In the genomic region with DNA sequence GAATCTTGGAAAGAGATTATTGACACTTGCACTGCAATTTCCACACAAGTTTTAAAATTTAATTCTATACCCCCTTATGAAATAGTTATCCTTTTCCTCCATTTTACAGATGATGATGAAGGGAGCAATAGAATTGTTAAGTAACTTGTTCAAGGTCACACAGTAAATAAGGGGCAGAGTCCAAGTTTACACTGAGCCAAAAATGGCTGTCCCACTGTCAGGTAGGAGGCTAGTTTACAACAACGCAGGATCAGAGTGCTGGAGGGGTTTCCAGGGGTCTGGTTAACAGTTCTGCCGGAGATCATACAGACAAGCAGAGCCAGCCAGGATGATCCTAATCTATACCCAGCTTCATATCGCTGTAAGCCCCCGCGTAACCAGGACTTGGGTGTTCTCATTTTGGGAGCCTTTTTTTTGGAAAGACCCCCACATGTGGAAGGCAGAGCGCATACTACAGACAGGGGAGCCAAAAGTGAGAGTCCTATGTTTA, we compare ENCODE assay signal across 8 cellular contexts. TPM values are rescaled to one million over a fixed set of nuclear protein-coding genes. Genes with fewer than 3 reads are reported as not detected.
DNase-seq lines count a peak whose midpoint lies in the region; ATAC-seq, FAIRE-seq and TF ChIP-seq lines count a peak whose summit lies in the region.

No MANE protein-coding gene starts in this region.

- H3K27me3 Mint-ChIP-seq in activated CD4-positive, alpha-beta memory T cell treated with anti-CD3 and anti-CD28 coated beads, Interleukin-2, amount 10 ng/mL, durations not matched to agents 7 days and 5 days = peaks cover 73% of the 10 kb centered on the region
- peaks cover 69% of the 10 kb centered on the region for H3K27me3 Mint-ChIP-seq in activated CD4-positive, alpha-beta memory T cell treated with anti-CD3 and anti-CD28 coated beads for 36 hours

- no peaks in the 10 kb centered on the region for H3K36me3 Mint-ChIP-seq in activated CD4-positive, alpha-beta memory T cell treated with anti-CD3 and anti-CD28 coated beads, Interleukin-2, amount 10 ng/mL, durations not matched to agents 7 days and 5 days (ENCODE audit: low read depth)
- no peaks in the 10 kb centered on the region for H3K36me3 Mint-ChIP-seq in activated CD4-positive, alpha-beta memory T cell treated with anti-CD3 and anti-CD28 coated beads for 36 hours

- H3K27ac ChIP-seq in K562 (ENCODE audit: extremely low read depth, low read depth, low read length) (no peak overlapping the region), HepG2 (ENCODE audit: extremely low read length, insufficient read depth, low read length) (no peak overlapping the region), testis (peak overlapping the region in 1 of 2 donors; percentile 81)

- BruUV-seq in K562 (replicated peaks; lab: Mats Ljungman, UMichigan) = no TSS peak
- BruUV-seq in HepG2 (replicated peaks; lab: Mats Ljungman, UMichigan) = no TSS peak

- FAIRE-seq in K562 (lab: Jason Lieb, UNC) (no peak), HepG2 (lab: Jason Lieb, UNC) (no peak)

- peak overlapping the region; percentile 3 for H3K4me3 Mint-ChIP-seq in activated CD4-positive, alpha-beta memory T cell treated with anti-CD3 and anti-CD28 coated beads, Interleukin-2, amount 10 ng/mL, durations not matched to agents 7 days and 5 days
- no peak overlapping the region for H3K4me3 Mint-ChIP-seq in activated CD4-positive, alpha-beta memory T cell treated with anti-CD3 and anti-CD28 coated beads for 36 hours

- H3K4me1 ChIP-seq in K562 (replicated peaks in 1 of 2; ENCODE audit: control insufficient read depth in 2 of 2, insufficient read depth in 2 of 2, low read length in 2 of 2) (peaks cover 4 to 31% of the 10 kb centered on the region in 2 experiments; a peak in 4 of 5 replicates), HepG2 (ENCODE audit: insufficient read depth, low read length) (peaks cover 29% of the 10 kb centered on the region), testis (peaks cover 18% of the 10 kb centered on the region)

- H3K79me2 ChIP-seq in K562 (ENCODE audit: control insufficient read depth, insufficient read depth, low read length) (no peaks in the 10 kb centered on the region), HepG2 (ENCODE audit: insufficient read depth, low read length) (no peaks in the 10 kb centered on the region)

- H3K4me1 Mint-ChIP-seq in activated CD4-positive, alpha-beta memory T cell treated with anti-CD3 and anti-CD28 coated beads, Interleukin-2, amount 10 ng/mL, durations not matched to agents 7 days and 5 days = no peaks in the 10 kb centered on the region
- peaks cover 8% of the 10 kb centered on the region for H3K4me1 Mint-ChIP-seq in activated CD4-positive, alpha-beta memory T cell treated with anti-CD3 and anti-CD28 coated beads for 36 hours (ENCODE audit: low read depth)

- H3K27ac Mint-ChIP-seq in activated CD4-positive, alpha-beta memory T cell treated with anti-CD3 and anti-CD28 coated beads, Interleukin-2, amount 10 ng/mL, durations not matched to agents 7 days and 5 days = no peak overlapping the region
- H3K27ac Mint-ChIP-seq in activated CD4-positive, alpha-beta memory T cell treated with anti-CD3 and anti-CD28 coated beads for 36 hours = no peak overlapping the region

- H3K4me2 ChIP-seq in K562 (ENCODE audit: insufficient read depth, low read length) (peak overlapping the region; percentile 54; the same call in 1 of the 2 replicates), HepG2 (ENCODE audit: low read depth, low read length) (peak overlapping the region; percentile 72)

- no peaks in the 10 kb centered on the region for H3K9me3 Mint-ChIP-seq in activated CD4-positive, alpha-beta memory T cell treated with anti-CD3 and anti-CD28 coated beads, Interleukin-2, amount 10 ng/mL, durations not matched to agents 7 days and 5 days
- no peaks in the 10 kb centered on the region for H3K9me3 Mint-ChIP-seq in activated CD4-positive, alpha-beta memory T cell treated with anti-CD3 and anti-CD28 coated beads for 36 hours

- no peaks in the 10 kb centered on the region for H3K9me3 ChIP-seq in K562 (replicated peaks; ENCODE audit: control insufficient read depth, insufficient read depth, low read depth, low read length)
- no peaks in the 10 kb centered on the region for H3K9me3 ChIP-seq in HepG2 (ENCODE audit: low read length)
- no peaks in the 10 kb centered on the region for H3K9me3 ChIP-seq in testis

- H3K27me3 ChIP-seq in K562 (ENCODE audit: control insufficient read depth in 2 of 2, insufficient read depth in 2 of 2, low read length in 2 of 2) (peaks cover 26 to 71% of the 10 kb centered on the region in 2 experiments; a peak in 4 of 5 replicates), HepG2 (ENCODE audit: control insufficient read depth in 1 of 2, insufficient read depth in 2 of 2, low read length in 2 of 2) (peaks cover 16 to 71% of the 10 kb centered on the region in 2 experiments), testis (no peaks in the 10 kb centered on the region)

- intact Hi-C loops in activated CD4-positive, alpha-beta memory T cell treated with anti-CD3 and anti-CD28 coated beads for 36 hours (cut with micrococcal nuclease) = no loop called here
- intact Hi-C loops in K562 (cut with micrococcal nuclease) (loop anchor here (2.0 kb wide), 1 partner anchor 55 kb away; no protein-coding TSS in a partner anchor), HepG2 (cut with micrococcal nuclease; ENCODE audit: unreplicated experiment) (loop anchor here (10.0 kb wide), 1 partner anchor 287 kb away; no protein-coding TSS in a partner anchor), testis (cut with DNase I; ENCODE audit: low total_unique reads) (loop anchor here (10.0 kb wide), 1 partner anchor 53 kb away; no protein-coding TSS in a partner anchor)

- H3K9me1 ChIP-seq in K562 (ENCODE audit: control insufficient read depth, insufficient read depth, low read length) = no peaks in the 10 kb centered on the region

- in situ Hi-C loops in K562 (cut with MboI) (no loop called here), HepG2 (cut with HindIII; ENCODE audit: extremely low pct_ligation_motif_present, low pct_unique_long_range_greater_than_20kb) (no loop called here)

- no peak for DNase-seq in activated CD4-positive, alpha-beta memory T cell treated with anti-CD3 and anti-CD28 coated beads, Interleukin-2, amount 10 ng/mL, durations not matched to agents 7 days and 5 days
- DNase-seq in activated CD4-positive, alpha-beta memory T cell treated with anti-CD3 and anti-CD28 coated beads for 36 hours = no peak
- DNase-seq in K562 (ENCODE audit: extremely low read depth in 1 of 4, low spot score in 3 of 4) = no peak
- DNase-seq in HepG2 (ENCODE audit: low spot score) = peak; percentile 35
- DNase-seq in testis = no peak
- DNase-seq in RPMI8226 = no peak
- DNase-seq in activated naive CD4-positive, alpha-beta T cell (lab: John Stamatoyannopoulos, UW) = no peak

- no peak for ATAC-seq in K562
- no peak for ATAC-seq in HepG2
- ATAC-seq in HG03159 (IDR thresholded peaks at IDR 0.05; ENCODE audit: unreplicated experiment) = no peak

- WGBS in K562 (ENCODE audit: insufficient coverage, low coverage, missing lambda C conversion rate) = 5% methylated on average over 6 of the region's 6 CpGs
- WGBS in HepG2 (ENCODE audit: low lambda C conversion rate) = 38% methylated on average over 6 of the region's 6 CpGs
- 3 to 6% methylated on average over 6 of the region's 6 CpGs for WGBS in testis, 2 donors

- TF ChIP-seq CTCF in K562 (IDR thresholded peaks at IDR 0.05 in 2 of 3, conservative IDR thresholded peaks at IDR 0.05 in 1 of 3; ENCODE audit: insufficient read depth in 2 of 3, low read depth in 1 of 3, low read length in 3 of 3) (no peak), HepG2 (CRISPR knock-in tag; IDR thresholded peaks at IDR 0.05) (no peak), testis (IDR thresholded peaks at IDR 0.05) (no peak)

- no peaks in the 10 kb centered on the region for H3K36me3 ChIP-seq in K562 (ENCODE audit: control insufficient read depth, insufficient read depth, low read length)
- no peaks in the 10 kb centered on the region for H3K36me3 ChIP-seq in HepG2 (replicated peaks in 1 of 2; ENCODE audit: control insufficient read depth in 1 of 2, insufficient read depth in 2 of 2, low read length in 2 of 2)
- H3K36me3 ChIP-seq in testis (ENCODE audit: low read depth, missing control alignments) = no peaks in the 10 kb centered on the region

- no peak for TF ChIP-seq RAD21 in K562 (CRISPR knock-in tag; conservative IDR thresholded peaks at IDR 0.05 in 1 of 2, IDR thresholded peaks at IDR 0.05 in 1 of 2)
- TF ChIP-seq RAD21 in HepG2 (CRISPR knock-in tag; IDR thresholded peaks at IDR 0.05) = no peak

- POLR2A ChIA-PET in activated CD4-positive, alpha-beta memory T cell treated with anti-CD3 and anti-CD28 coated beads, Interleukin-2, amount 10 ng/mL, durations not matched to agents 7 days and 5 days (lab: Charles Lee) = no interaction called here
- POLR2A ChIA-PET in activated CD4-positive, alpha-beta memory T cell treated with anti-CD3 and anti-CD28 coated beads for 36 hours (lab: Charles Lee) = no interaction called here
- POLR2A ChIA-PET in K562 (lab: Yijun Ruan, JAX) (interaction anchor here (0.6 to 1.0 kb wide), 3 partner anchors 21 to 713 kb away, joined by 3 to 4 read pairs (median 3); no protein-coding TSS in a partner anchor), HepG2 (lab: Yijun Ruan, JAX) (no interaction called here)

- CTCF ChIA-PET in activated CD4-positive, alpha-beta memory T cell treated with anti-CD3 and anti-CD28 coated beads, Interleukin-2, amount 10 ng/mL, durations not matched to agents 7 days and 5 days (lab: Charles Lee) = no interaction called here
- CTCF ChIA-PET in activated CD4-positive, alpha-beta memory T cell treated with anti-CD3 and anti-CD28 coated beads for 36 hours (lab: Charles Lee) = interaction anchor here (0.8 to 1.0 kb wide), 2 partner anchors 287 to 685 kb away, joined by 3 read pairs; no protein-coding TSS in a partner anchor
- CTCF ChIA-PET in K562 (lab: Yijun Ruan, JAX; ENCODE audit: low intra/inter-chr PET ratio) = interaction anchor here (1.6 kb wide), 1 partner anchor 59 kb away, joined by 4 read pairs; no protein-coding TSS in a partner anchor
- CTCF ChIA-PET in HepG2 (lab: Yijun Ruan, JAX; ENCODE audit: low intra/inter-chr PET ratio, low total read pairs) = no interaction called here

- H2AFZ ChIP-seq in K562 (ENCODE audit: low read depth, low read length) (peak overlapping the region; percentile 48), HepG2 (ENCODE audit: low read length) (no peak overlapping the region)

- H3K4me3 ChIP-seq in K562 = peak overlapping the region; percentile 53
- peak overlapping the region; percentile 23 to 55 (median 47); a peak in 5 of 6 replicates for H3K4me3 ChIP-seq in HepG2 (replicated peaks in 1 of 3; ENCODE audit: insufficient read depth in 1 of 3, low read depth in 2 of 3, low read length in 3 of 3)
- peak overlapping the region; percentile 70 to 79 for H3K4me3 ChIP-seq in testis

- TF ChIP-seq EP300 in K562 (IDR thresholded peaks at IDR 0.05; ENCODE audit: low read length) (no peak), HepG2 (IDR thresholded peaks at IDR 0.05; ENCODE audit: low read depth in 2 of 2, low read length in 2 of 2) (no peak), HepG2 (CRISPR knock-in tag; IDR thresholded peaks at IDR 0.05; ENCODE audit: borderline replicate concordance) (no peak)

- peaks cover 14% of the 10 kb centered on the region; the same call in 1 of the 2 replicates for H4K20me1 ChIP-seq in K562 (replicated peaks; ENCODE audit: control insufficient read depth, insufficient read depth, low read length)
- 0 out of 2 replicates have a peak, but pooled peaks cover 3% of the 10 kb centered on the region for H4K20me1 ChIP-seq in HepG2 (ENCODE audit: insufficient read depth, low read length)

- TF ChIP-seq POLR2A in K562 (conservative IDR thresholded peaks at IDR 0.05) (no peak), HepG2 (IDR thresholded peaks at IDR 0.05; ENCODE audit: insufficient read depth in 1 of 2, low read depth in 2 of 2, low read length in 2 of 2) (no peak), testis (IDR thresholded peaks at IDR 0.05) (no peak)

- H3K9ac ChIP-seq in K562 (ENCODE audit: insufficient read depth in 1 of 2, low read depth in 2 of 2, low read length in 2 of 2) (no peak overlapping the region), HepG2 (ENCODE audit: insufficient read depth, low read depth, low read length) (no peak overlapping the region)

RNA-seq across cellular contexts. Expression of gene UNC5B, which starts 0.6 kb away (rescaled TPM):
- total RNA-seq in activated CD4-positive, alpha-beta memory T cell treated with anti-CD3 and anti-CD28 coated beads, Interleukin-2, amount 10 ng/mL, durations not matched to agents 7 days and 5 days = not detected
- total RNA-seq in activated CD4-positive, alpha-beta memory T cell treated with anti-CD3 and anti-CD28 coated beads for 36 hours = under 1 TPM in 1 of 2 experiments, not detected in 1; 0.02 TPM
- total RNA-seq in K562 (2011; cell fraction: chromatin; rRNA removed; ENCODE audit: low replicate concordance) = 1.5 and 4.5 TPM in 2 replicates
- total RNA-seq in K562 (2011; cell fraction: nucleolus; rRNA removed) = 3.7 and 5.2 TPM in 2 replicates
- 3.3 and 3.7 TPM in 2 replicates for total RNA-seq in K562 (2011; cell fraction: nucleoplasm; rRNA removed)
- total RNA-seq in K562 (2014; rRNA removed) (5.0 and 6.5 TPM in 2 replicates), K562 (2014; rRNA removed; fragmentation: Illumina TruSeq; extraction: Trizol) (1.7 and 2.1 TPM in 2 replicates), K562 (2015; rRNA removed; fragmentation: Illumina TruSeq; extraction: Trizol) (2.0 and 2.5 TPM in 2 replicates), K562 (2021) (7.6 and 8.4 TPM in 2 replicates), HepG2 (2016; rRNA removed; fragmentation: Illumina TruSeq; extraction: Trizol) (0.07 TPM in 1 of 2 replicates, not detected in the other), testis (10 to 100 TPM; 24.4 to 44.4 TPM)
- polyA plus RNA-seq in K562 (2011; rRNA removed) (1.1 and 1.9 TPM in 2 replicates), K562 (2014; fragmentation: Illumina TruSeq; extraction: Trizol) (5.4 and 7.2 TPM in 2 replicates), K562 (2014; fragmentation: Nextera tagmentation; extraction: Ambion mirVana) (under 1 TPM; 0.10 to 0.11 TPM), K562 (2014; rRNA removed) (5.7 TPM in 2 replicates), HepG2 (2011; rRNA removed) (0.07 and 0.13 TPM in 2 replicates), testis (ENCODE audit: insufficient read depth, low read depth, low replicate concordance) (14.8 TPM)
- 1.7 and 2.5 TPM in 2 replicates for polyA plus RNA-seq in K562 (2011; cell fraction: cytosol; rRNA removed)
- 4.6 and 5.8 TPM in 2 replicates for polyA plus RNA-seq in K562 (2011; cell fraction: nucleus; rRNA removed)
- 7.0 and 71.7 TPM in 2 replicates for polyA plus RNA-seq in K562 (2012)
- 0.57 and 0.95 TPM in 2 replicates for polyA minus RNA-seq in K562 (2011; rRNA and poly(A)+ RNA removed)
- 1.2 and 1.5 TPM in 2 replicates for polyA minus RNA-seq in K562 (2011; cell fraction: cytosol; rRNA and poly(A)+ RNA removed)
- 1.1 and 1.3 TPM in 2 replicates for polyA minus RNA-seq in K562 (2011; cell fraction: nucleus; rRNA and poly(A)+ RNA removed)
- total RNA-seq in HepG2 (2016; cell fraction: cytosol; rRNA removed; fragmentation: Illumina TruSeq; extraction: Trizol; ENCODE audit: low read depth) = not detected in 2 replicates
- total RNA-seq in HepG2 (2016; cell fraction: insoluble cytoplasmic fraction; rRNA removed; fragmentation: Illumina TruSeq; extraction: Trizol) = 0.04 TPM in 1 of 2 replicates, not detected in the other
- total RNA-seq in HepG2 (2016; cell fraction: membrane; rRNA removed; fragmentation: Illumina TruSeq; extraction: Trizol) = not detected in 2 replicates
- 0.06 TPM in 2 replicates for total RNA-seq in HepG2 (2016; cell fraction: nucleus; rRNA removed; fragmentation: Illumina TruSeq; extraction: Trizol)
- polyA plus RNA-seq in HepG2 (2011; cell fraction: cytosol; rRNA removed) = 0.05 and 0.08 TPM in 2 replicates
- 0.21 and 0.24 TPM in 2 replicates for polyA plus RNA-seq in HepG2 (2011; cell fraction: nucleus; rRNA removed)
- 0.13 and 0.21 TPM in 2 replicates for polyA plus RNA-seq in HepG2 (2012)
- not detected in 2 replicates for polyA plus RNA-seq in HepG2 (2016; cell fraction: cytosol; fragmentation: Illumina TruSeq; extraction: Trizol; ENCODE audit: low read depth)
- polyA plus RNA-seq in HepG2 (2016; cell fraction: insoluble cytoplasmic fraction; fragmentation: Illumina TruSeq; extraction: Trizol; ENCODE audit: low read depth) = 0.04 TPM in 1 of 2 replicates, not detected in the other
- 0.02 TPM in 1 of 2 replicates, not detected in the other for polyA plus RNA-seq in HepG2 (2016; cell fraction: membrane; fragmentation: Illumina TruSeq; extraction: Trizol; ENCODE audit: low read depth)
- 0.07 and 0.16 TPM in 2 replicates for polyA plus RNA-seq in HepG2 (2016; cell fraction: nucleus; fragmentation: Illumina TruSeq; extraction: Trizol; ENCODE audit: insufficient read depth, low read depth)
- polyA minus RNA-seq in HepG2 (2011; rRNA and poly(A)+ RNA removed; ENCODE audit: low replicate concordance) = 0.38 and 7.2 TPM in 2 replicates
- polyA minus RNA-seq in HepG2 (2011; cell fraction: cytosol; rRNA and poly(A)+ RNA removed) = 0.10 TPM in 1 of 2 replicates, not detected in the other
- polyA minus RNA-seq in HepG2 (2011; cell fraction: nucleus; rRNA and poly(A)+ RNA removed) = 0.12 and 0.13 TPM in 2 replicates

Comparison
In these comparisons a context has a peak if more than half of its experiments do, and no peak if none do; other contexts are left out.
1. CTCF ChIA-PET loops: an anchor here in activated CD4-positive, alpha-beta memory T cell treated with anti-CD3 and anti-CD28 coated beads for 36 hours (0.8 to 1.0 kb wide) and K562 (1.6 kb wide); none called in activated CD4-positive, alpha-beta memory T cell treated with anti-CD3 and anti-CD28 coated beads, Interleukin-2, amount 10 ng/mL, durations not matched to agents 7 days and 5 days and HepG2.